In the genomic region with DNA sequence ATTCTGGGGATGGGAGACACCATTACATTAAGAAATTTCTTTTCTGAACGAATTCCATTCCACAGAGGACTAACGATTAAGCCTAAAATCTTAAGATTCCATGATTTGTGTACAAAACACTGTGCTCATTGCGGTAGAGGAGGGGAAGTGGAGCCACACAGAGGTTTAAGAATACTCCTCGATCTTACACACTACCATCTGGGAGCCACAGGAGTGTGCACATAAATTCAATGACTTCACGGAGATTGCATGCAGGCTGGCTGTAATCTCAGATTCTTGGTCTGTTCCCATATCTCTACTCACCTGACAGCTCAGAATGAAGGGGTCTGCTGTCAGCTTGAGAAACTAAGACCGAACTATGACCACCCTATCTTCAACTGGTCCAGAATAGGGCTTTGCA, we compare ENCODE assay signal across 1 cellular context.
TF ChIP-seq lines count a peak whose summit lies in the region.

No MANE protein-coding gene starts in this region.

TF ChIP-seq in GM12878, 131 proteins besides CTCF, POLR2A, EP300 and RAD21:
- TF ChIP-seq KLF5 (IDR thresholded peaks at IDR 0.05; ENCODE audit: partially characterized antibody): no peak
- no peak for TF ChIP-seq CHD1 (IDR thresholded peaks at IDR 0.05; ENCODE audit: low read depth, low read length)
- 0 out of 2 replicates have a peak, but pooled peaks have one; percentile 38 for TF ChIP-seq WRNIP1 (IDR thresholded peaks at IDR 0.05; ENCODE audit: borderline replicate concordance, low read depth, low read length)
- TF ChIP-seq RBBP5 (conservative IDR thresholded peaks at IDR 0.05): no peak
- 0 out of 4 replicates have a peak, but pooled peaks of 1 of the 2 experiments have one; percentile 5 for TF ChIP-seq ETV6 (conservative IDR thresholded peaks at IDR 0.05 in 1 of 2, IDR thresholded peaks at IDR 0.05 in 1 of 2; ENCODE audit: borderline replicate concordance in 1 of 2, low read depth in 1 of 2)
- TF ChIP-seq NR2C2 (IDR thresholded peaks at IDR 0.05; ENCODE audit: borderline replicate concordance, control insufficient read depth, insufficient read length, low read depth): no peak
